ENCODE assay signal across 1 cellular context in the genomic region with DNA sequence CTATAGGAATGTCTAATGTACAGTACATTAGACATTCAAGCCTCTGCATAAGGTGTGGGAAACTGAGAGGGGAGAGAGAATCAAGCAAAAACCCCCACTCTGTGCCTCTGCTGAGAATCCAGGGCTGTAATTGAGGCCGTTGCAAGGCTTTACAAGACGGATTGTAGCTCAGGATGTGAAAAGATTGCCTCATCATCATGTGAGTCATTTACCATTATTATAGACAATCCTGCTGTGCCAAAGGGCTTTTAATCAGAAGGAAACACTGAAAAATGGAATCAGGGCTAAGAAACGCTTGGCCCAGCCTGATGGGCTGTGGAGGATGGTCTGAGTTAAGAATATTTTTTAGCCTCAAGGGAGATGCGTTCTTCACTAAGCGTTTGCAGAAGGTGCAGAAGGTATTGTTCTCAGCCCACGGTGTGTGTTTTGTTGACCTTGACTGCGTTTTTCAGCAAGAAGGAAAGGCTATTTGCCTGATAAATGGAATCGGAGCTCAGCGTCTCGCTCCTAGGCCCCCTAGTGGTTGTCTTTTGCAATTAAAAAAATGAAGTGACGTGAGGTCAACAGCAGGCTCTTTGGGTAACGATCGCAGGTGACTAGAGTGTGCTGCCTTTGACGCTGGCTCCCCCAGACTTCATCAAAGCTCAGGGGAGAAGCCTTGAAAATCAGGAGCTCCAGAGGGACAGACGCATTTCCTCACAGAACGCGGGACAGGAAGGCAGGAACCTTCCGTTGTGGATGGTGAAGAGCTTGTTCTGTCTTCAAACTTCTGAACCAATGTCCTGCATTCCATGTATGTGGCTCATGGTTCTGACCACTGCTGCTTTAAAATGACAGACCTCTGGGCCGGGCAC.
TF ChIP-seq lines count a peak whose summit lies in the region.

No MANE protein-coding gene starts in this region.

TF ChIP-seq in K562, 482 proteins besides CTCF, POLR2A, EP300 and RAD21 (continued from another document and continues in another):
- TF ChIP-seq, protein P1, sequence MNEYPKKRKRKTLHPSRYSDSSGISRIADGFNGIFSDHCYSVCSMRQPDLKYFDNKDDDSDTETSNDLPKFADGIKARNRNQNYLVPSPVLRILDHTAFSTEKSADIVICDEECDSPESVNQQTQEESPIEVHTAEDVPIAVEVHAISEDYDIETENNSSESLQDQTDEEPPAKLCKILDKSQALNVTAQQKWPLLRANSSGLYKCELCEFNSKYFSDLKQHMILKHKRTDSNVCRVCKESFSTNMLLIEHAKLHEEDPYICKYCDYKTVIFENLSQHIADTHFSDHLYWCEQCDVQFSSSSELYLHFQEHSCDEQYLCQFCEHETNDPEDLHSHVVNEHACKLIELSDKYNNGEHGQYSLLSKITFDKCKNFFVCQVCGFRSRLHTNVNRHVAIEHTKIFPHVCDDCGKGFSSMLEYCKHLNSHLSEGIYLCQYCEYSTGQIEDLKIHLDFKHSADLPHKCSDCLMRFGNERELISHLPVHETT (CRISPR knock-in tag; conservative IDR thresholded peaks at IDR 0.05 in 1 of 2, IDR thresholded peaks at IDR 0.05 in 1 of 2), result peak in 1 of 2 experiments; percentile 24; a peak in 1 of 4 replicates
- TF ChIP-seq, protein P2, sequence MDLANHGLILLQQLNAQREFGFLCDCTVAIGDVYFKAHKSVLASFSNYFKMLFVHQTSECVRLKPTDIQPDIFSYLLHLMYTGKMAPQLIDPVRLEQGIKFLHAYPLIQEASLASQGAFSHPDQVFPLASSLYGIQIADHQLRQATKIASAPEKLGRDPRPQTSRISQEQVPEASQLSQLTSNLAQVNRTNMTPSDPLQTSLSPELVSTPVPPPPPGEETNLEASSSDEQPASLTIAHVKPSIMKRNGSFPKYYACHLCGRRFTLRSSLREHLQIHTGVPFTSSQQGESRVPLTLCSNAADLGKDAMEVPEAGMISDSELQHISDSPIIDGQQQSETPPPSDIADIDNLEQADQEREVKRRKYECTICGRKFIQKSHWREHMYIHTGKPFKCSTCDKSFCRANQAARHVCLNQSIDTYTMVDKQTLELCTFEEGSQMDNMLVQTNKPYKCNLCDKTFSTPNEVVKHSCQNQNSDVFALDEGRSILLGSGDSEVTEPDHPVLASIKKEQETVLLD (IDR thresholded peaks at IDR 0.05), result no peak; the same call in 1 of the 2 replicates
- TF ChIP-seq ZNF586 (CRISPR knock-in tag; conservative IDR thresholded peaks at IDR 0.05) (no peak), MYC (IDR thresholded peaks at IDR 0.05; ENCODE audit: low read depth, low read length) (no peak), MYC (CRISPR knock-in tag; IDR thresholded peaks at IDR 0.05; ENCODE audit: borderline replicate concordance, low read depth) (no peak), CBX2 (IDR thresholded peaks at IDR 0.05; ENCODE audit: insufficient read depth, low read length, poor library complexity, severe bottlenecking) (no peak), ELF2 (CRISPR knock-in tag; IDR thresholded peaks at IDR 0.05) (no peak), ZNF41 (CRISPR knock-in tag; conservative IDR thresholded peaks at IDR 0.05) (0 out of 2 replicates have a peak, but pooled peaks have one; percentile 44), CC2D1A (IDR thresholded peaks at IDR 0.05) (no peak), THRAP3 (IDR thresholded peaks at IDR 0.05; ENCODE audit: borderline replicate concordance) (no peak), LCOR (CRISPR knock-in tag; IDR thresholded peaks at IDR 0.05) (no peak), SIN3B (IDR thresholded peaks at IDR 0.05; ENCODE audit: low read depth) (no peak), NUFIP1 (IDR thresholded peaks at IDR 0.05; ENCODE audit: partially characterized antibody) (no peak), FUS (optimal IDR thresholded peaks at IDR 0.05; ENCODE audit: low read depth, low read length) (no peak), ZNF707 (CRISPR knock-in tag; conservative IDR thresholded peaks at IDR 0.05) (no peak), CBFA2T3 (IDR thresholded peaks at IDR 0.05) (peak; percentile 44), ZNF197 (CRISPR knock-in tag; IDR thresholded peaks at IDR 0.05; ENCODE audit: low read depth) (no peak), PHB2 (IDR thresholded peaks at IDR 0.05; ENCODE audit: low read depth) (no peak), CHD1 (IDR thresholded peaks at IDR 0.05; ENCODE audit: low read length) (no peak), ZFPM2 (CRISPR knock-in tag; IDR thresholded peaks at IDR 0.05) (no peak), ZNF780A (CRISPR knock-in tag; IDR thresholded peaks at IDR 0.05) (no peak), ZNF224 (CRISPR knock-in tag; IDR thresholded peaks at IDR 0.05) (no peak), MAFF (IDR thresholded peaks at IDR 0.05; ENCODE audit: low read length) (no peak), ZNF124 (CRISPR knock-in tag; IDR thresholded peaks at IDR 0.05) (no peak)
- TF ChIP-seq, protein P3, sequence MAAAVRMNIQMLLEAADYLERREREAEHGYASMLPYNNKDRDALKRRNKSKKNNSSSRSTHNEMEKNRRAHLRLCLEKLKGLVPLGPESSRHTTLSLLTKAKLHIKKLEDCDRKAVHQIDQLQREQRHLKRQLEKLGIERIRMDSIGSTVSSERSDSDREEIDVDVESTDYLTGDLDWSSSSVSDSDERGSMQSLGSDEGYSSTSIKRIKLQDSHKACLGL (CRISPR knock-in tag; IDR thresholded peaks at IDR 0.05; ENCODE audit: borderline replicate concordance, poor library complexity, severe bottlenecking), result no peak
- TF ChIP-seq, protein P4, sequence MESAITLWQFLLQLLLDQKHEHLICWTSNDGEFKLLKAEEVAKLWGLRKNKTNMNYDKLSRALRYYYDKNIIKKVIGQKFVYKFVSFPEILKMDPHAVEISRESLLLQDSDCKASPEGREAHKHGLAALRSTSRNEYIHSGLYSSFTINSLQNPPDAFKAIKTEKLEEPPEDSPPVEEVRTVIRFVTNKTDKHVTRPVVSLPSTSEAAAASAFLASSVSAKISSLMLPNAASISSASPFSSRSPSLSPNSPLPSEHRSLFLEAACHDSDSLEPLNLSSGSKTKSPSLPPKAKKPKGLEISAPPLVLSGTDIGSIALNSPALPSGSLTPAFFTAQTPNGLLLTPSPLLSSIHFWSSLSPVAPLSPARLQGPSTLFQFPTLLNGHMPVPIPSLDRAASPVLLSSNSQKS (CRISPR knock-in tag; IDR thresholded peaks at IDR 0.05), result no peak
- TF ChIP-seq, protein P5, sequence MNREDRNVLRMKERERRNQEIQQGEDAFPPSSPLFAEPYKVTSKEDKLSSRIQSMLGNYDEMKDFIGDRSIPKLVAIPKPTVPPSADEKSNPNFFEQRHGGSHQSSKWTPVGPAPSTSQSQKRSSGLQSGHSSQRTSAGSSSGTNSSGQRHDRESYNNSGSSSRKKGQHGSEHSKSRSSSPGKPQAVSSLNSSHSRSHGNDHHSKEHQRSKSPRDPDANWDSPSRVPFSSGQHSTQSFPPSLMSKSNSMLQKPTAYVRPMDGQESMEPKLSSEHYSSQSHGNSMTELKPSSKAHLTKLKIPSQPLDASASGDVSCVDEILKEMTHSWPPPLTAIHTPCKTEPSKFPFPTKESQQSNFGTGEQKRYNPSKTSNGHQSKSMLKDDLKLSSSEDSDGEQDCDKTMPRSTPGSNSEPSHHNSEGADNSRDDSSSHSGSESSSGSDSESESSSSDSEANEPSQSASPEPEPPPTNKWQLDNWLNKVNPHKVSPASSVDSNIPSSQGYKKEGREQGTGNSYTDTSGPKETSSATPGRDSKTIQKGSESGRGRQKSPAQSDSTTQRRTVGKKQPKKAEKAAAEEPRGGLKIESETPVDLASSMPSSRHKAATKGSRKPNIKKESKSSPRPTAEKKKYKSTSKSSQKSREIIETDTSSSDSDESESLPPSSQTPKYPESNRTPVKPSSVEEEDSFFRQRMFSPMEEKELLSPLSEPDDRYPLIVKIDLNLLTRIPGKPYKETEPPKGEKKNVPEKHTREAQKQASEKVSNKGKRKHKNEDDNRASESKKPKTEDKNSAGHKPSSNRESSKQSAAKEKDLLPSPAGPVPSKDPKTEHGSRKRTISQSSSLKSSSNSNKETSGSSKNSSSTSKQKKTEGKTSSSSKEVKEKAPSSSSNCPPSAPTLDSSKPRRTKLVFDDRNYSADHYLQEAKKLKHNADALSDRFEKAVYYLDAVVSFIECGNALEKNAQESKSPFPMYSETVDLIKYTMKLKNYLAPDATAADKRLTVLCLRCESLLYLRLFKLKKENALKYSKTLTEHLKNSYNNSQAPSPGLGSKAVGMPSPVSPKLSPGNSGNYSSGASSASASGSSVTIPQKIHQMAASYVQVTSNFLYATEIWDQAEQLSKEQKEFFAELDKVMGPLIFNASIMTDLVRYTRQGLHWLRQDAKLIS (CRISPR knock-in tag; IDR thresholded peaks at IDR 0.05), result no peak
- TF ChIP-seq, protein P6, sequence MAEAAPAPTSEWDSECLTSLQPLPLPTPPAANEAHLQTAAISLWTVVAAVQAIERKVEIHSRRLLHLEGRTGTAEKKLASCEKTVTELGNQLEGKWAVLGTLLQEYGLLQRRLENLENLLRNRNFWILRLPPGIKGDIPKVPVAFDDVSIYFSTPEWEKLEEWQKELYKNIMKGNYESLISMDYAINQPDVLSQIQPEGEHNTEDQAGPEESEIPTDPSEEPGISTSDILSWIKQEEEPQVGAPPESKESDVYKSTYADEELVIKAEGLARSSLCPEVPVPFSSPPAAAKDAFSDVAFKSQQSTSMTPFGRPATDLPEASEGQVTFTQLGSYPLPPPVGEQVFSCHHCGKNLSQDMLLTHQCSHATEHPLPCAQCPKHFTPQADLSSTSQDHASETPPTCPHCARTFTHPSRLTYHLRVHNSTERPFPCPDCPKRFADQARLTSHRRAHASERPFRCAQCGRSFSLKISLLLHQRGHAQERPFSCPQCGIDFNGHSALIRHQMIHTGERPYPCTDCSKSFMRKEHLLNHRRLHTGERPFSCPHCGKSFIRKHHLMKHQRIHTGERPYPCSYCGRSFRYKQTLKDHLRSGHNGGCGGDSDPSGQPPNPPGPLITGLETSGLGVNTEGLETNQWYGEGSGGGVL (CRISPR knock-in tag; IDR thresholded peaks at IDR 0.05), result no peak
- TF ChIP-seq, protein P7, sequence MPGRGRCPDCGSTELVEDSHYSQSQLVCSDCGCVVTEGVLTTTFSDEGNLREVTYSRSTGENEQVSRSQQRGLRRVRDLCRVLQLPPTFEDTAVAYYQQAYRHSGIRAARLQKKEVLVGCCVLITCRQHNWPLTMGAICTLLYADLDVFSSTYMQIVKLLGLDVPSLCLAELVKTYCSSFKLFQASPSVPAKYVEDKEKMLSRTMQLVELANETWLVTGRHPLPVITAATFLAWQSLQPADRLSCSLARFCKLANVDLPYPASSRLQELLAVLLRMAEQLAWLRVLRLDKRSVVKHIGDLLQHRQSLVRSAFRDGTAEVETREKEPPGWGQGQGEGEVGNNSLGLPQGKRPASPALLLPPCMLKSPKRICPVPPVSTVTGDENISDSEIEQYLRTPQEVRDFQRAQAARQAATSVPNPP (IDR thresholded peaks at IDR 0.05; ENCODE audit: borderline replicate concordance, insufficient read depth, insufficient read length), result no peak
- TF ChIP-seq, protein P8, sequence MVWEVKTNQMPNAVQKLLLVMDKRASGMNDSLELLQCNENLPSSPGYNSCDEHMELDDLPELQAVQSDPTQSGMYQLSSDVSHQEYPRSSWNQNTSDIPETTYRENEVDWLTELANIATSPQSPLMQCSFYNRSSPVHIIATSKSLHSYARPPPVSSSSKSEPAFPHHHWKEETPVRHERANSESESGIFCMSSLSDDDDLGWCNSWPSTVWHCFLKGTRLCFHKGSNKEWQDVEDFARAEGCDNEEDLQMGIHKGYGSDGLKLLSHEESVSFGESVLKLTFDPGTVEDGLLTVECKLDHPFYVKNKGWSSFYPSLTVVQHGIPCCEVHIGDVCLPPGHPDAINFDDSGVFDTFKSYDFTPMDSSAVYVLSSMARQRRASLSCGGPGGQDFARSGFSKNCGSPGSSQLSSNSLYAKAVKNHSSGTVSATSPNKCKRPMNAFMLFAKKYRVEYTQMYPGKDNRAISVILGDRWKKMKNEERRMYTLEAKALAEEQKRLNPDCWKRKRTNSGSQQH (CRISPR knock-in tag; IDR thresholded peaks at IDR 0.05), result no peak
- TF ChIP-seq, protein P9, sequence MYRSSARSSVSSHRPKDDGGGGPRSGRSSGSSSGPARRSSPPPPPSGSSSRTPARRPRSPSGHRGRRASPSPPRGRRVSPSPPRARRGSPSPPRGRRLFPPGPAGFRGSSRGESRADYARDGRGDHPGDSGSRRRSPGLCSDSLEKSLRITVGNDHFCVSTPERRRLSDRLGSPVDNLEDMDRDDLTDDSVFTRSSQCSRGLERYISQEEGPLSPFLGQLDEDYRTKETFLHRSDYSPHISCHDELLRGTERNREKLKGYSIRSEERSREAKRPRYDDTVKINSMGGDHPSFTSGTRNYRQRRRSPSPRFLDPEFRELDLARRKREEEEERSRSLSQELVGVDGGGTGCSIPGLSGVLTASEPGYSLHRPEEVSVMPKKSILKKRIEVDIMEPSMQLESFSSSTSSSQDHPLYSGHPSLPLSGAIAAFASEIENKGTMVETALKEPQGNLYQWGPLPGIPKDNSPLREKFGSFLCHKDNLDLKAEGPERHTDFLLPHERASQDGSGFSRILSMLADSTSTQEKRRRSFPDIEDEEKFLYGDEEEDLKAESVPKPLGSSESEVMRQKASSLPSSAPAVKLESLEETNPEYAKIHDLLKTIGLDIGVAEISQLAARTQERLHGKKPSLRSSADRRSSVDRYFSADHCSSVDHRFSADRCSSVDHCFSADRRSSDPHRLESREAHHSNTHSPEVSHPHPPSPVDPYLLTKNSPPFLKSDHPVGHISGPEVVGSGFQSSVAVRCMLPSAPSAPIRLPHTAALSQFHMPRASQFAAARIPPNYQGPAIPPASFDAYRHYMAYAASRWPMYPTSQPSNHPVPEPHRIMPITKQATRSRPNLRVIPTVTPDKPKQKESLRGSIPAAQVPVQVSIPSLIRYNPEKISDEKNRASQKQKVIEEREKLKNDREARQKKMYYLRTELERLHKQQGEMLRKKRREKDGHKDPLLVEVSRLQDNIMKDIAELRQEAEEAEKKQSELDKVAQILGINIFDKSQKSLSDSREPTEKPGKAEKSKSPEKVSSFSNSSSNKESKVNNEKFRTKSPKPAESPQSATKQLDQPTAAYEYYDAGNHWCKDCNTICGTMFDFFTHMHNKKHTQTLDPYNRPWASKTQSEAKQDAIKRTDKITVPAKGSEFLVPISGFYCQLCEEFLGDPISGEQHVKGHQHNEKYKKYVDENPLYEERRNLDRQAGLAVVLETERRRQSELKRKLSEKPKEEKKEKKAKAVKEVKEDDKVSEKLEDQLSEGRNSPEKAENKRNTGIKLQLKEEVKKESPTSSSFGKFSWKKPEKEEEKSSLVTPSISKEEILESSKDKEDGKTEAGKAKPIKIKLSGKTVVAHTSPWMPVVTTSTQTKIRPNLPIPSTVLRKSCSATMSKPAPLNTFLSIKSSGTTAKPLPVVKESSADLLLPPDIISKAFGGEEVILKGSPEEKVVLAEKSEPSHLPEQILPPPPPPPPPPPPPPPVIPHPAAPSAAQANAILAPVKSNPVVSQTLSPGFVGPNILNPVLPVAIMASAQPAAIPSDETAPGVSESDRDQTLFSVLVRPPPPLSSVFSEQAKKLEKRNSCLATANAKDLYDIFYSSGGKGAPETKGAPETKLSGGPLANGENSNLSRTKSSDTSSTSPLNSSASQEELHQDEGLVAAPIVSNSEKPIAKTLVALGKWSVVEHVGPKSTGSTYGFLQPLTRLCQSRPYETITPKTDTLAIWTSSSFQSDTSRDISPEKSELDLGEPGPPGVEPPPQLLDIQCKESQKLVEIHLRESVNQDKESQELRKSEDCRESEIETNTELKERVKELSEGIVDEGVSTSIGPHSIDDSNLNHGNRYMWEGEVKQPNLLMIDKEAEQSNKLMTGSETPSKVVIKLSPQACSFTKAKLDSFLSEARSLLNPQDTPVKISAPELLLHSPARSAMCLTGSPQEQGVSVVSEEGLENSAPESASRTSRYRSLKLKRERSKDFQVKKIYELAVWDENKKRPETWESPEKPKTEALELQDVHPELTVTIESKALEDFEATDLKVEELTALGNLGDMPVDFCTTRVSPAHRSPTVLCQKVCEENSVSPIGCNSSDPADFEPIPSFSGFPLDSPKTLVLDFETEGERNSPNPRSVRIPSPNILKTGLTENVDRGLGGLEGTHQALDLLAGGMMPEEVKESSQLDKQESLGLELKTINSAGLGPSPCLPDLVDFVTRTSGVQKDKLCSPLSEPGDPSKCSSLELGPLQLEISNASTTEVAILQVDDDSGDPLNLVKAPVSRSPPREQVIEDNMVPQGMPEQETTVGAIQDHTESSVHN (IDR thresholded peaks at IDR 0.05; ENCODE audit: borderline replicate concordance in 1 of 2, low read depth in 1 of 2), result no peak
- TF ChIP-seq, protein P10, sequence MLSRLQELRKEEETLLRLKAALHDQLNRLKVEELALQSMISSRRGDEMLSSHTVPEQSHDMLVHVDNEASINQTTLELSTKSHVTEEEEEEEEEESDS (CRISPR knock-in tag; IDR thresholded peaks at IDR 0.05), result no peak
